13 cellular contexts compared by ENCODE assay signal in the genomic region with DNA sequence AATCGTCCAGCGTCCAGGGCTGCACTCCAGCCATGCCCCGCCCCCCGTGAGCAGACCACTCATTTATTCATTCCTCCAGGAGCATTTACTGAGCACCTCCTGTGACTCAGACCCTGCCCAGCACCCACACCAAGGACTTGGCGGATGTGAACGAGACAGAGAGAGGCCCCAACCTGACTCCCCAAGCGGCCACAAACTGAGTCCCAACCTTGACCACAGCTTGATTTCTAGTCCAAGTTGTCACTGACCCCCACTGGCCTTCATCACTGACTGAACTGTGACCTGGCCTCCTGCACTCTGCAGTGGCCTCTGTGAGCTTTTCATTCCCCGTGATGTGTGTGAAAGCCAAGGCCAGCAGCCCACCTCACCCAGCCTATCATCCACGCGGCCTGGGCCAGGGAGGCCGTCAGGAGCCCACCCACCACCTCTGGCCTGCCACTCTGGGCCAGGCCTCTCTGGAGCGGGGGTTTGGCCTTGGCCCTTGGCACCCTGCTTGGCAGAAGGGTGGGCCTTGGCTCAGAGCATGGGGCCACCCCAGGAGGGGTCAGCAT. TPM values are rescaled to one million over a fixed set of nuclear protein-coding genes. Genes with fewer than 3 reads are reported as not detected.
A peak's percentile ranks its signal among the peaks of the same experiment; 100 is the strongest.
DNase-seq lines count a peak whose midpoint lies in the region; ATAC-seq, FAIRE-seq and TF ChIP-seq lines count a peak whose summit lies in the region.
"Had no signal": no experiment of that assay in that cellular context is flagged by ENCODE, and none has a peak within 500 bp of the region (broad histone marks: within the 10 kb centered on the region; RNA-seq: fewer than 3 reads in every experiment).

No MANE protein-coding gene starts in this region.

- DNase-seq in ACHN = peak; percentile 31
- DNase-seq in GM12891 (ENCODE audit: insufficient read length, low spot score) = no peak
- no peak for DNase-seq in SK-N-SH
- peak; percentile 70 for DNase-seq in fibroblast of mammary gland (ENCODE audit: low read depth)
- no peak for DNase-seq in NCI-H2171 treated with DMSO at 0.1 percent for 48 hours (lab: John Stamatoyannopoulos, UW)
- no peak for DNase-seq in Caco-2
- no peak for DNase-seq in activated T-cell treated with anti-CD3 and anti-CD28 coated beads, Interleukin-2, amount 50 U/mL, for 72 hours
- DNase-seq: GDM1, hypothalamus, NCI-H146, T-helper 9 cell had no signal

- H3K4me1 ChIP-seq in SK-N-SH (ENCODE audit: control insufficient read depth in 1 of 2, insufficient read depth in 2 of 2, low read depth in 1 of 2, low read length in 1 of 2) = no peaks in the 10 kb centered on the region
- no peaks in the 10 kb centered on the region for H3K4me1 ChIP-seq in Caco-2

- no TSS peak for BruUV-seq in Caco-2 (replicated peaks; lab: Mats Ljungman, UMichigan)

- no peaks in the 10 kb centered on the region for H3F3A ChIP-seq in SK-N-SH (replicated peaks; ENCODE audit: insufficient read depth)

- H3K4me3 ChIP-seq in SK-N-SH (ENCODE audit: low read depth in 2 of 2, low read length in 1 of 2) = no peak overlapping the region
- no peak overlapping the region for H3K4me3 ChIP-seq in fibroblast of mammary gland (ENCODE audit: control insufficient read depth, low read depth, low read length)
- no peak overlapping the region for H3K4me3 ChIP-seq in Caco-2 (ENCODE audit: low read depth, low read length)

- H2AFZ ChIP-seq in SK-N-SH (ENCODE audit: low read depth) = no peak overlapping the region

- H3K36me3 ChIP-seq in SK-N-SH (replicated peaks in 1 of 2; ENCODE audit: control insufficient read depth in 1 of 2, insufficient read depth in 2 of 2, low read length in 1 of 2) = no peaks in the 10 kb centered on the region
- H3K36me3 ChIP-seq in Caco-2 (ENCODE audit: control insufficient read depth, insufficient read depth, low read length) = no peaks in the 10 kb centered on the region

- no peak for ATAC-seq in activated T-cell treated with anti-CD3 and anti-CD28 coated beads, Interleukin-2, amount 50 U/mL, for 72 hours (replicated peaks in 1 of 2)
- no peak for ATAC-seq in GM21528 (IDR thresholded peaks at IDR 0.05; ENCODE audit: low FRiP score, unreplicated experiment)

- no peak overlapping the region for H3K4me3 Mint-ChIP-seq in Caco-2 (ENCODE audit: unreplicated experiment)
- H3K4me3 Mint-ChIP-seq in activated T-cell treated with anti-CD3 and anti-CD28 coated beads, Interleukin-2, amount 50 U/mL, for 72 hours = no peak overlapping the region

- FAIRE-seq in GM12891 (lab: Jason Lieb, UNC) = no peak
- FAIRE-seq: endometrium had no signal

- in situ Hi-C loops in ACHN (cut with HindIII; ENCODE audit: low pct_ligation_motif_present, low pct_unique_long_range_greater_than_20kb, low sequenced_read_pairs) = no loop called here

- H4K20me1 ChIP-seq in SK-N-SH (ENCODE audit: insufficient read depth) = no peaks in the 10 kb centered on the region

- H3K27me3 Mint-ChIP-seq in Caco-2 (ENCODE audit: insufficient read depth, unreplicated experiment) = no peaks in the 10 kb centered on the region
- H3K27me3 Mint-ChIP-seq in activated T-cell treated with anti-CD3 and anti-CD28 coated beads, Interleukin-2, amount 50 U/mL, for 72 hours (ENCODE audit: low read depth) = no peaks in the 10 kb centered on the region

- H3K79me2 ChIP-seq in SK-N-SH (ENCODE audit: insufficient read depth) = no peaks in the 10 kb centered on the region

- POLR2A ChIA-PET in SK-N-SH (lab: Yijun Ruan, JAX) = no interaction called here
- POLR2A ChIA-PET in Caco-2 (lab: Charles Lee) = no interaction called here

- CTCF ChIA-PET in SK-N-SH (lab: Yijun Ruan, JAX) = no interaction called here
- CTCF ChIA-PET in Caco-2 (lab: Charles Lee) = no interaction called here

- no peak for TF ChIP-seq EP300 in SK-N-SH (IDR thresholded peaks at IDR 0.05; ENCODE audit: borderline replicate concordance in 1 of 2, low read depth in 1 of 2, low read length in 1 of 2)

- WGBS in SK-N-SH (ENCODE audit: low lambda C conversion rate) = 59% methylated on average over 7 of the region's 12 CpGs

- H3K4me1 Mint-ChIP-seq in Caco-2 (ENCODE audit: low read depth, unreplicated experiment) = no peaks in the 10 kb centered on the region
- H3K4me1 Mint-ChIP-seq in activated T-cell treated with anti-CD3 and anti-CD28 coated beads, Interleukin-2, amount 50 U/mL, for 72 hours (ENCODE audit: low read depth) = peaks cover 89% of the 10 kb centered on the region

- intact Hi-C loops in Caco-2 (cut with micrococcal nuclease; ENCODE audit: unreplicated experiment) = no loop called here

- H3K27ac Mint-ChIP-seq in Caco-2 (ENCODE audit: unreplicated experiment) = no peak overlapping the region
- no peak overlapping the region for H3K27ac Mint-ChIP-seq in activated T-cell treated with anti-CD3 and anti-CD28 coated beads, Interleukin-2, amount 50 U/mL, for 72 hours

- no peak overlapping the region for H3K27ac ChIP-seq in SK-N-SH (ENCODE audit: low read depth in 2 of 2, low read length in 1 of 2)

- no peaks in the 10 kb centered on the region for H3K36me3 Mint-ChIP-seq in Caco-2 (ENCODE audit: insufficient read depth, unreplicated experiment)
- H3K36me3 Mint-ChIP-seq in activated T-cell treated with anti-CD3 and anti-CD28 coated beads, Interleukin-2, amount 50 U/mL, for 72 hours (ENCODE audit: insufficient read depth in 2 of 2) = peaks cover 19 to 49% of the 10 kb centered on the region in 2 donors

- H3K9me3 ChIP-seq in SK-N-SH (no peaks in the 10 kb centered on the region), Caco-2 (no peaks in the 10 kb centered on the region)

- H3K27me3 ChIP-seq in SK-N-SH (ENCODE audit: insufficient read depth) (no peaks in the 10 kb centered on the region), Caco-2 (replicated peaks; ENCODE audit: control insufficient read depth, insufficient read depth, low read length) (no peaks in the 10 kb centered on the region)

- TF ChIP-seq CTCF in SK-N-SH (IDR thresholded peaks at IDR 0.05) (no peak), fibroblast of mammary gland (conservative IDR thresholded peaks at IDR 0.05; ENCODE audit: control insufficient read depth, insufficient read depth, low read depth, low read length) (no peak), Caco-2 (IDR thresholded peaks at IDR 0.05; ENCODE audit: insufficient read depth in 1 of 2, low read depth in 1 of 2, low read length in 1 of 2, severe bottlenecking in 1 of 2, unreplicated experiment in 1 of 2) (no peak)

- H3K4me2 ChIP-seq in SK-N-SH = no peak overlapping the region

- no peak for TF ChIP-seq RAD21 in SK-N-SH (IDR thresholded peaks at IDR 0.05; ENCODE audit: low read length)

- H3K9ac ChIP-seq in SK-N-SH = no peak overlapping the region

- no peaks in the 10 kb centered on the region for H3K9me2 ChIP-seq in SK-N-SH

- H3K9me3 Mint-ChIP-seq in Caco-2 (ENCODE audit: unreplicated experiment) = no peaks in the 10 kb centered on the region
- no peaks in the 10 kb centered on the region for H3K9me3 Mint-ChIP-seq in activated T-cell treated with anti-CD3 and anti-CD28 coated beads, Interleukin-2, amount 50 U/mL, for 72 hours

- no peak for TF ChIP-seq POLR2A in GM12891 (IDR thresholded peaks at IDR 0.05; ENCODE audit: low read depth, low read length)

TF ChIP-seq in GM12891, 5 proteins besides CTCF, POLR2A, EP300 and RAD21:
- 0 out of 2 replicates have a peak, but pooled peaks have one; percentile 18 for TF ChIP-seq POLR2AphosphoS5 (IDR thresholded peaks at IDR 0.05; ENCODE audit: low read depth, low read length)
- TF ChIP-seq PAX5 (IDR thresholded peaks at IDR 0.05; ENCODE audit: insufficient read depth, low read length, severe bottlenecking) = no peak

TF ChIP-seq in SK-N-SH, 30 proteins besides CTCF, POLR2A, EP300 and RAD21:
- TF ChIP-seq GABPA (IDR thresholded peaks at IDR 0.05; ENCODE audit: low read depth) (no peak), FOSL2 (IDR thresholded peaks at IDR 0.05; ENCODE audit: borderline replicate concordance, low read depth) (peak; percentile 54; the same call in 1 of the 2 replicates)

RNA-seq across cellular contexts. Expression of gene RUNX3, which starts 19.3 kb away (rescaled TPM):
- 82.2 TPM for polyA plus RNA-seq in GM12891 (2012; ENCODE audit: low read depth, missing spikeins)
- polyA plus RNA-seq in SK-N-SH (2012; rRNA removed) = not detected in 2 replicates
- not detected in 2 replicates for polyA plus RNA-seq in SK-N-SH (2012; cell fraction: cytosol; rRNA removed)
- not detected in 2 replicates for polyA plus RNA-seq in SK-N-SH (2012; cell fraction: nucleus; rRNA removed)
- total RNA-seq in Caco-2 (2022) = 1.1 and 1.6 TPM in 2 replicates
- 100 to 1,000 TPM; 254 to 298 TPM for total RNA-seq in activated T-cell treated with anti-CD3 and anti-CD28 coated beads, Interleukin-2, amount 50 U/mL, for 72 hours

Comparison
In these comparisons a context has a peak if more than half of its experiments do, and no peak if none do; other contexts are left out.
1. DNase-seq: peak in ACHN (single experiment) and fibroblast of mammary gland (single experiment); none in GM12891 (single experiment), SK-N-SH (single experiment), NCI-H2171 treated with DMSO at 0.1 percent for 48 hours (single experiment), Caco-2 (0 of 2) and activated T-cell treated with anti-CD3 and anti-CD28 coated beads, Interleukin-2, amount 50 U/mL, for 72 hours (0 of 2).
2. RNA of gene RUNX3, which starts 19.3 kb away (total RNA-seq): 254 to 298 TPM in activated T-cell treated with anti-CD3 and anti-CD28 coated beads, Interleukin-2, amount 50 U/mL, for 72 hours; 1.1 to 1.6 TPM in Caco-2; every median in the first group is over 10 times any median in the second.